8 cellular contexts compared by ENCODE assay signal in the genomic region with DNA sequence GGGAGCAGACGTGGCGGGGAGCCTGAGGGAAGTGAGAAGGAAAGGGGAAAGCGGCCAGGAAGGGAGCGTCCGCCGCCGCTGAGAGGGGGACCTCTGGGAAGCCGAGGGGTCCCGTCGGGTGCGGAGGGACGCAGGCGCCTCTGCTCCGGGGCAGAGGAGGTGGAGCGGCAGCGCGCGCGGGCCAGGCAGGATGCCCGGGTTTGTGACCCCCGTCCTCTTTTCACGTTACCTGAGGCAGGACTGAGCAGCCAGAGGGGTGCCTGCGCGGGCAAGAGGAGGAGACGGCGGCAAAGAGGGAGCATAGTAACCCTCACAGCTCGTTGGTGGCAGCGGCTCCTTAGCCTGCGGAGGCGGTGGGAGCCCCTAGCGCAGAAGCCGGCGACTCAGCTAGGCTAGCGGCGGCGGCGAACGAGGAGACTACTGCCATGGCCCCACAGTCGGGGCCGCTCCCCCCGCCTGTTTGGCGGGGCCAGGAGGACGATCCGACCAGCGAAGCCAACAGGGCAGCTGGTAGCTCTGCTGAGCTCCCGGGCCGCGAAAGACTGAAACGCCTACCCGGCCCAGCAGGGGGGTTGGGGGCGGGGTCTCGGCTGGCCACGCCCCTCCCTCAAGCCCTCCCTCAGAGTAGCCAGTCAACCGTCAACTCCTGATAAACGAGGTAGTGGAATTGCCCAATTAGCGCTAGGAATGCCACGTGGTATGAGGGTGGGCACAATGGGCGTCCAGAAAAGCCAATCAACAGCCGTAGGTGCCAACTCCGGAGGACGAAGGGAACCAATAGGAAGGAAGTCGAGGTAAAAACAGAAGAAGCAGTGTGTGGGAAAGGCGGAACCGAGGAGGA. TPM values are rescaled to one million over a fixed set of nuclear protein-coding genes. Genes with fewer than 3 reads are reported as not detected.
A peak's percentile ranks its signal among the peaks of the same experiment; 100 is the strongest.
DNase-seq lines count a peak whose midpoint lies in the region; ATAC-seq and TF ChIP-seq lines count a peak whose summit lies in the region.

A gene with protein sequence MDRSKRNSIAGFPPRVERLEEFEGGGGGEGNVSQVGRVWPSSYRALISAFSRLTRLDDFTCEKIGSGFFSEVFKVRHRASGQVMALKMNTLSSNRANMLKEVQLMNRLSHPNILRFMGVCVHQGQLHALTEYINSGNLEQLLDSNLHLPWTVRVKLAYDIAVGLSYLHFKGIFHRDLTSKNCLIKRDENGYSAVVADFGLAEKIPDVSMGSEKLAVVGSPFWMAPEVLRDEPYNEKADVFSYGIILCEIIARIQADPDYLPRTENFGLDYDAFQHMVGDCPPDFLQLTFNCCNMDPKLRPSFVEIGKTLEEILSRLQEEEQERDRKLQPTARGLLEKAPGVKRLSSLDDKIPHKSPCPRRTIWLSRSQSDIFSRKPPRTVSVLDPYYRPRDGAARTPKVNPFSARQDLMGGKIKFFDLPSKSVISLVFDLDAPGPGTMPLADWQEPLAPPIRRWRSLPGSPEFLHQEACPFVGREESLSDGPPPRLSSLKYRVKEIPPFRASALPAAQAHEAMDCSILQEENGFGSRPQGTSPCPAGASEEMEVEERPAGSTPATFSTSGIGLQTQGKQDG (minus strand): TSS at position 541 of the 841 bp plus-strand sequence. CDS start 33,378 bp downstream, outside the sequence.

- TF ChIP-seq CTCF in GM12865 (IDR thresholded peaks at IDR 0.05; ENCODE audit: insufficient read depth, low read depth, low read length, missing control alignments) (no peak), SK-N-SH (IDR thresholded peaks at IDR 0.05) (no peak), ovary (IDR thresholded peaks at IDR 0.05) (peak in 2 of 3 donors; percentile 32 to 58), thyroid gland (IDR thresholded peaks at IDR 0.05) (peak in 2 of 6 experiments; percentile 3 to 46)

- ATAC-seq in HG02642 (IDR thresholded peaks at IDR 0.05; ENCODE audit: poor library complexity, unreplicated experiment), result peak; percentile 89
- ATAC-seq in activated naive CD8-positive, alpha-beta T cell treated with anti-CD3 and anti-CD28 coated beads, Interleukin-2, amount 10 ng/mL, durations not matched to agents 7 days and 5 days (ENCODE audit: low read depth), result peak; percentile 94
- peak; percentile 98 for ATAC-seq in Right ventricle myocardium superior (ENCODE audit: poor library complexity)

- H3K36me3 ChIP-seq in SK-N-SH (replicated peaks in 1 of 2; ENCODE audit: control insufficient read depth in 1 of 2, insufficient read depth in 2 of 2, low read length in 1 of 2) (no peaks in the 10 kb centered on the region), ovary (no peaks in the 10 kb centered on the region), thyroid gland (no peaks in the 10 kb centered on the region)

- peak within 1 kb of the TSS in 1 of 2 experiments; percentile 47; a peak in 2 of 4 replicates for H3K27ac ChIP-seq in SK-N-SH (ENCODE audit: low read depth in 2 of 2, low read length in 1 of 2)
- peak within 1 kb of the TSS; percentile 34 to 88 for H3K27ac ChIP-seq in ovary
- H3K27ac ChIP-seq in thyroid gland, result peak within 1 kb of the TSS; percentile 41 to 73 (median 58)

- TF ChIP-seq RAD21 in SK-N-SH (IDR thresholded peaks at IDR 0.05; ENCODE audit: low read length), result no peak

- TF ChIP-seq POLR2A in ovary (IDR thresholded peaks at IDR 0.05) (peak; percentile 76), thyroid gland (IDR thresholded peaks at IDR 0.05) (peak in 1 of 2 donors; percentile 98)

- H3K9ac ChIP-seq in SK-N-SH, result peak within 1 kb of the TSS; percentile 69

- TF ChIP-seq EP300 in SK-N-SH (IDR thresholded peaks at IDR 0.05; ENCODE audit: borderline replicate concordance in 1 of 2, low read depth in 1 of 2, low read length in 1 of 2) (no peak), ovary (IDR thresholded peaks at IDR 0.05) (no peak)

- no peaks in the 10 kb centered on the region for H3K36me3 Mint-ChIP-seq in activated naive CD8-positive, alpha-beta T cell treated with anti-CD3 and anti-CD28 coated beads, Interleukin-2, amount 10 ng/mL, durations not matched to agents 7 days and 5 days

- H3K4me1 ChIP-seq in SK-N-SH (ENCODE audit: control insufficient read depth in 1 of 2, insufficient read depth in 2 of 2, low read depth in 1 of 2, low read length in 1 of 2) (peaks cover 0 to 5% of the 10 kb centered on the region in 2 experiments; a peak in 2 of 4 replicates), ovary (ENCODE audit: insufficient read depth) (no peaks in the 10 kb centered on the region), thyroid gland (peaks cover 0 to 5% of the 10 kb centered on the region in 2 donors)

- no peak within 1 kb of the TSS for H3K4me3 Mint-ChIP-seq in activated naive CD8-positive, alpha-beta T cell treated with anti-CD3 and anti-CD28 coated beads, Interleukin-2, amount 10 ng/mL, durations not matched to agents 7 days and 5 days

- H2AFZ ChIP-seq in SK-N-SH (ENCODE audit: low read depth), result peak within 1 kb of the TSS; percentile 97

- POLR2A ChIA-PET in SK-N-SH (lab: Yijun Ruan, JAX), result interaction anchor here (0.7 to 3.7 kb wide), 8 partner anchors 9 to 480 kb away, joined by 3 to 24 read pairs (median 3); partner anchors contain the start of genes AKR1A1, CCDC163, HECTD3 and MMACHC
- POLR2A ChIA-PET in activated naive CD8-positive, alpha-beta T cell treated with anti-CD3 and anti-CD28 coated beads, Interleukin-2, amount 10 ng/mL, durations not matched to agents 7 days and 5 days (lab: Charles Lee), result interaction anchor here (1.0 to 3.9 kb wide), 13 partner anchors 10 to 769 kb away, joined by 3 to 26 read pairs (median 6); partner anchors contain the start of genes CCDC163, GPBP1L1, HECTD3 and HPDL

- H3K9me2 ChIP-seq in SK-N-SH, result no peaks in the 10 kb centered on the region

- H4K20me1 ChIP-seq in SK-N-SH (ENCODE audit: insufficient read depth), result no peaks in the 10 kb centered on the region

- H3K4me2 ChIP-seq in SK-N-SH, result peak within 1 kb of the TSS; percentile 90

- H3K27me3 ChIP-seq in SK-N-SH (ENCODE audit: insufficient read depth), result no peaks in the 10 kb centered on the region
- H3K27me3 ChIP-seq in ovary, result no peaks in the 10 kb centered on the region
- no peaks in the 10 kb centered on the region for H3K27me3 ChIP-seq in thyroid gland

- H3K4me1 Mint-ChIP-seq in activated naive CD8-positive, alpha-beta T cell treated with anti-CD3 and anti-CD28 coated beads, Interleukin-2, amount 10 ng/mL, durations not matched to agents 7 days and 5 days, result peaks cover 9% of the 10 kb centered on the region

- no peaks in the 10 kb centered on the region for H3F3A ChIP-seq in SK-N-SH (replicated peaks; ENCODE audit: insufficient read depth)

- peak; percentile 100 for DNase-seq in GM12865 (ENCODE audit: low read depth)
- peak; percentile 100 for DNase-seq in NCI-H1092 treated with DMSO at 0.1 percent for 48 hours (lab: John Stamatoyannopoulos, UW)
- peak; percentile 98 for DNase-seq in SK-N-SH
- DNase-seq in activated naive CD8-positive, alpha-beta T cell treated with anti-CD3 and anti-CD28 coated beads, Interleukin-2, amount 10 ng/mL, durations not matched to agents 7 days and 5 days, result peak; percentile 96
- DNase-seq in Right ventricle myocardium superior, result peak; percentile 97
- peak; percentile 95 to 98 (median 98) for DNase-seq in ovary
- peak; percentile 98 for DNase-seq in thyroid gland

- no peak within 1 kb of the TSS for H3K27ac Mint-ChIP-seq in activated naive CD8-positive, alpha-beta T cell treated with anti-CD3 and anti-CD28 coated beads, Interleukin-2, amount 10 ng/mL, durations not matched to agents 7 days and 5 days

- intact Hi-C loops in Right ventricle myocardium superior (cut with DNase I), result no loop called here
- intact Hi-C loops in ovary (cut with DNase I), result loop anchor here in 3 of 4 donors (5.0 to 10.0 kb wide), 3 partner anchors 129 to 476 kb away; partner anchors contain the start of genes HECTD3 (in 2 of the 3) and UROD (in 2 of the 3)
- intact Hi-C loops in thyroid gland (cut with DNase I), result loop anchor here (5.0 kb wide), 1 partner anchor 189 kb away; no protein-coding TSS in a partner anchor

- H3K9me3 Mint-ChIP-seq in activated naive CD8-positive, alpha-beta T cell treated with anti-CD3 and anti-CD28 coated beads, Interleukin-2, amount 10 ng/mL, durations not matched to agents 7 days and 5 days, result no peaks in the 10 kb centered on the region

- CTCF ChIA-PET in SK-N-SH (lab: Yijun Ruan, JAX), result interaction anchor here (0.6 to 7.9 kb wide), 13 partner anchors 10 to 1286 kb away, joined by 3 to 158 read pairs (median 3); partner anchors contain the start of genes MMACHC, MUTYH and TOE1

- no peaks in the 10 kb centered on the region for H3K79me2 ChIP-seq in SK-N-SH (ENCODE audit: insufficient read depth)

- H3K4me3 ChIP-seq in GM12865 (ENCODE audit: low read depth, low read length) (peak within 1 kb of the TSS; percentile 95), SK-N-SH (ENCODE audit: low read depth in 2 of 2, low read length in 1 of 2) (peak within 1 kb of the TSS; percentile 68 to 98), ovary (peak within 1 kb of the TSS; percentile 97), thyroid gland (replicated peaks in 1 of 3) (peak within 1 kb of the TSS; percentile 63 to 71 (median 70))

- no peaks in the 10 kb centered on the region for H3K9me3 ChIP-seq in SK-N-SH
- no peaks in the 10 kb centered on the region for H3K9me3 ChIP-seq in ovary
- no peaks in the 10 kb centered on the region for H3K9me3 ChIP-seq in thyroid gland

- no peaks in the 10 kb centered on the region for H3K27me3 Mint-ChIP-seq in activated naive CD8-positive, alpha-beta T cell treated with anti-CD3 and anti-CD28 coated beads, Interleukin-2, amount 10 ng/mL, durations not matched to agents 7 days and 5 days

- WGBS in SK-N-SH (ENCODE audit: low lambda C conversion rate), result 1% methylated on average over 40 of the region's 64 CpGs
- 0 to 1% (median 0%) methylated on average over 42 to 64 of the region's 64 CpGs for WGBS in ovary, 3 donors
- 1% methylated on average over 30 to 40 of the region's 64 CpGs for WGBS in thyroid gland, 2 donors

TF ChIP-seq in SK-N-SH, 30 proteins besides CTCF, POLR2A, EP300 and RAD21 (continues in another document):
- TF ChIP-seq TAF1 (IDR thresholded peaks at IDR 0.05; ENCODE audit: borderline replicate concordance, low read depth, low read length), result peak; percentile 85
- no peak for TF ChIP-seq MEF2A (IDR thresholded peaks at IDR 0.05; ENCODE audit: borderline replicate concordance, low read depth)
- TF ChIP-seq FOXM1 (IDR thresholded peaks at IDR 0.05; ENCODE audit: low read depth), result no peak
- TF ChIP-seq SMC3 (IDR thresholded peaks at IDR 0.05; ENCODE audit: low read depth, low read length), result no peak
- TF ChIP-seq TEAD4 (IDR thresholded peaks at IDR 0.05; ENCODE audit: borderline replicate concordance, insufficient read depth), result no peak
- peak; percentile 28; the same call in 1 of the 2 replicates for TF ChIP-seq YY1 (IDR thresholded peaks at IDR 0.05; ENCODE audit: low read depth)

RNA-seq across cellular contexts. Expression of the gene that starts here (rescaled TPM):
- polyA plus RNA-seq in SK-N-SH (2012; rRNA removed) (1.3 TPM in 2 replicates), ovary (10 to 100 TPM in 1 of 2 donors, 1 to 10 TPM in 1; 8.3 to 10.5 TPM)
- 1.1 TPM in 2 replicates for polyA plus RNA-seq in SK-N-SH (2012; cell fraction: cytosol; rRNA removed)
- 2.5 and 3.2 TPM in 2 replicates for polyA plus RNA-seq in SK-N-SH (2012; cell fraction: nucleus; rRNA removed)
- total RNA-seq in activated naive CD8-positive, alpha-beta T cell treated with anti-CD3 and anti-CD28 coated beads, Interleukin-2, amount 10 ng/mL, durations not matched to agents 7 days and 5 days, result 1 to 10 TPM; 5.8 to 6.5 TPM
- total RNA-seq in Right ventricle myocardium superior (1.5 TPM), ovary (10 to 100 TPM in 3 of 7 donors, 1 to 10 TPM in 4; 6.7 to 12.5 (median 9.7) TPM), thyroid gland (1 to 10 TPM; 4.8 to 5.7 (median 5.5) TPM)

Comparison
In these comparisons a context has a peak if more than half of its experiments do, and no peak if none do; other contexts are left out.
1. CTCF ChIP-seq: peak in ovary (2 of 3); none in GM12865 (single experiment) and SK-N-SH (single experiment).
2. Peak in every context shown above with its lines, with median percentiles within 50 percentile points of each other: DNase-seq, H3K4me3 ChIP-seq and ATAC-seq.